ENCODE assay signal across 8 cellular contexts in genomic region chr10:14879055-14879800, GRCh38. TPM values are rescaled to one million over a fixed set of nuclear protein-coding genes. Genes with fewer than 3 reads are reported as not detected.
DNase-seq lines count a peak whose midpoint lies in the region; ATAC-seq and TF ChIP-seq lines count a peak whose summit lies in the region.

No MANE protein-coding gene starts in this region.

- no peaks in the 10 kb centered on the region for H3K9me3 ChIP-seq in HAP-1
- H3K9me3 ChIP-seq in Loucy (ENCODE audit: insufficient read depth, low read depth, low read length) = no peaks in the 10 kb centered on the region
- no peaks in the 10 kb centered on the region for H3K9me3 ChIP-seq in neural cell (ENCODE audit: low read length)
- no peaks in the 10 kb centered on the region for H3K9me3 ChIP-seq in upper lobe of right lung

- H3K4me1 ChIP-seq in HAP-1 = peaks cover 19% of the 10 kb centered on the region
- H3K4me1 ChIP-seq in Loucy (ENCODE audit: insufficient read depth, low read length, poor library complexity, severe bottlenecking) = peaks cover 55% of the 10 kb centered on the region
- H3K4me1 ChIP-seq in upper lobe of right lung = peaks cover 14% of the 10 kb centered on the region

- peak; percentile 24 for ATAC-seq in esophagus mucosa
- peak; percentile 48 for ATAC-seq in upper lobe of right lung

- peak overlapping the region; percentile 58 for H3K27ac ChIP-seq in neural cell (ENCODE audit: low read length)
- peak overlapping the region; percentile 70 for H3K27ac ChIP-seq in upper lobe of right lung

- H3K9ac ChIP-seq in Loucy (ENCODE audit: low read depth, low read length, poor library complexity, severe bottlenecking) = peak overlapping the region; percentile 97
- H3K9ac ChIP-seq in neural cell (ENCODE audit: low read length) = peak overlapping the region; percentile 94

- no peaks in the 10 kb centered on the region for H3F3A ChIP-seq in Loucy (ENCODE audit: low read depth)
- H3F3A ChIP-seq in neural cell (ENCODE audit: insufficient read depth, low read length, poor library complexity, severe bottlenecking) = no peaks in the 10 kb centered on the region

- H2AFZ ChIP-seq in Loucy (ENCODE audit: low read length) = peak overlapping the region; percentile 75
- peak overlapping the region; percentile 34 for H2AFZ ChIP-seq in neural cell (ENCODE audit: low read depth, low read length)

- H3K27me3 ChIP-seq in HAP-1 (ENCODE audit: low read depth) (no peaks in the 10 kb centered on the region), Loucy (ENCODE audit: insufficient read depth, low read length, poor library complexity, severe bottlenecking) (no peaks in the 10 kb centered on the region), neural cell (ENCODE audit: insufficient read depth, low read depth, low read length) (no peaks in the 10 kb centered on the region), upper lobe of right lung (no peaks in the 10 kb centered on the region)

- DNase-seq in HAP-1 (ENCODE audit: low spot score in 2 of 2) (peak in 1 of 2 experiments; percentile 37), upper lobe of right lung (no peak), NCI-H2196 treated with DMSO at 0.1 percent for 48 hours (lab: John Stamatoyannopoulos, UW; ENCODE audit: unreplicated experiment) (no peak)
- DNase-seq in activated CD8-positive, alpha-beta memory T cell treated with anti-CD3 and anti-CD28 coated beads, Interleukin-2, amount 50 U/mL, for 48 hours = peak; percentile 77

- H3K4me2 ChIP-seq in Loucy (ENCODE audit: low read depth, low read length, poor library complexity, severe bottlenecking) = peak overlapping the region; percentile 76
- H3K4me2 ChIP-seq in neural cell (ENCODE audit: low read length) = peak overlapping the region; percentile 74

- in situ Hi-C loops in HAP-1 (cut with MboI; ENCODE audit: low sequenced_read_pairs) = no loop called here

- H3K79me2 ChIP-seq in Loucy (ENCODE audit: insufficient read depth, low read length) (peaks cover 90% of the 10 kb centered on the region), neural cell (replicated peaks; ENCODE audit: insufficient read depth, low read length) (peaks cover 57% of the 10 kb centered on the region)

- intact Hi-C loops in upper lobe of right lung (cut with DNase I) = no loop called here

- no peak for TF ChIP-seq RAD21 in neural cell (conservative IDR thresholded peaks at IDR 0.05)

- no peaks in the 10 kb centered on the region for H3K9me2 ChIP-seq in Loucy (replicated peaks; ENCODE audit: low read depth, low read length)
- no peaks in the 10 kb centered on the region for H3K9me2 ChIP-seq in neural cell (ENCODE audit: insufficient read depth, low read length)

- no peak for TF ChIP-seq EP300 in neural cell (conservative IDR thresholded peaks at IDR 0.05; ENCODE audit: poor library complexity, severe bottlenecking)

- no peak for TF ChIP-seq CTCF in Loucy (conservative IDR thresholded peaks at IDR 0.05; ENCODE audit: low read length)
- TF ChIP-seq CTCF in neural cell (IDR thresholded peaks at IDR 0.05; ENCODE audit: poor library complexity, severe bottlenecking) = no peak
- no peak for TF ChIP-seq CTCF in upper lobe of right lung (IDR thresholded peaks at IDR 0.05)

- H4K20me1 ChIP-seq in Loucy (ENCODE audit: insufficient read depth, low read length, poor library complexity, severe bottlenecking) (peaks cover 55% of the 10 kb centered on the region), neural cell (ENCODE audit: insufficient read depth) (no peaks in the 10 kb centered on the region)

- H3K4me3 ChIP-seq in GM08714 (ENCODE audit: low read length) = peak overlapping the region; percentile 78
- peak overlapping the region; percentile 95 for H3K4me3 ChIP-seq in HAP-1
- H3K4me3 ChIP-seq in Loucy (ENCODE audit: low read length, poor library complexity, severe bottlenecking) = peak overlapping the region; percentile 92
- peak overlapping the region; percentile 90 for H3K4me3 ChIP-seq in neural cell (ENCODE audit: low read length)
- peak overlapping the region; percentile 93 for H3K4me3 ChIP-seq in upper lobe of right lung

- H3K36me3 ChIP-seq in HAP-1 (replicated peaks) (peaks cover 19% of the 10 kb centered on the region), Loucy (ENCODE audit: insufficient read depth, low read length) (no peaks in the 10 kb centered on the region), neural cell (ENCODE audit: insufficient read depth, low read length) (no peaks in the 10 kb centered on the region), upper lobe of right lung (no peaks in the 10 kb centered on the region)

TF ChIP-seq in neural cell, 6 proteins besides CTCF, POLR2A, EP300 and RAD21:
- TF ChIP-seq EZH2 (IDR thresholded peaks at IDR 0.05; ENCODE audit: borderline replicate concordance, insufficient read depth, low read length, poor library complexity, severe bottlenecking) (no peak), POLR2AphosphoS5 (IDR thresholded peaks at IDR 0.05) (no peak), REST (IDR thresholded peaks at IDR 0.05; ENCODE audit: borderline replicate concordance) (peak; percentile 14), SMC3 (conservative IDR thresholded peaks at IDR 0.05; ENCODE audit: poor library complexity) (no peak)

RNA-seq across cellular contexts. Expression of gene SUV39H2, which starts 0.6 kb away (rescaled TPM):
- total RNA-seq in esophagus mucosa = 8.8 TPM
- 19.4 and 34.5 TPM in 2 replicates for polyA plus RNA-seq in neural cell
- polyA minus RNA-seq in neural cell = 45.3 and 57.6 TPM in 2 replicates
- 4.5 TPM for total RNA-seq in upper lobe of right lung

RNA-seq across cellular contexts. Expression of gene HSPA14, which starts 41.1 kb away (rescaled TPM):
- 10.7 TPM for total RNA-seq in esophagus mucosa
- 32.3 and 48.1 TPM in 2 replicates for polyA plus RNA-seq in neural cell
- polyA minus RNA-seq in neural cell = 20.0 and 20.7 TPM in 2 replicates
- 10.0 TPM for total RNA-seq in upper lobe of right lung

RNA-seq across cellular contexts. Expression of gene MSANTD7, which starts 41.1 kb away (rescaled TPM):
- total RNA-seq in esophagus mucosa (7.7 TPM), upper lobe of right lung (6.7 TPM)
- polyA plus RNA-seq in neural cell = 18.2 and 21.1 TPM in 2 replicates
- polyA minus RNA-seq in neural cell = 43.8 and 45.0 TPM in 2 replicates

RNA-seq across cellular contexts. Expression of gene CDNF, which starts 41.4 kb away (rescaled TPM):
- total RNA-seq in esophagus mucosa = 1.2 TPM
- polyA plus RNA-seq in neural cell = 1.5 TPM in 1 of 2 replicates, not detected in the other
- polyA minus RNA-seq in neural cell = 0.93 and 1.5 TPM in 2 replicates
- 0.61 TPM for total RNA-seq in upper lobe of right lung
